Comparison of ENCODE assay signal across 12 cellular contexts in genomic region chr21:35252831-35253230, GRCh38.
DNase-seq lines count a peak whose midpoint lies in the region; ATAC-seq and TF ChIP-seq lines count a peak whose summit lies in the region.
"Had no signal": no experiment of that assay in that cellular context is flagged by ENCODE, and none has a peak within 500 bp of the region (broad histone marks: within the 10 kb centered on the region; RNA-seq: fewer than 3 reads in every experiment).

No MANE protein-coding gene starts in this region.

- no peaks in the 10 kb centered on the region for H3K36me3 ChIP-seq in osteoblast (ENCODE audit: insufficient read depth, low read length)
- H3K36me3 ChIP-seq: HAP-1, heart left ventricle had no signal

- no peaks in the 10 kb centered on the region for H3K79me2 ChIP-seq in osteoblast (ENCODE audit: insufficient read depth, low read length)

- no peaks in the 10 kb centered on the region for H3K9me3 ChIP-seq in osteoblast (ENCODE audit: low read depth, low read length)
- H3K9me3 ChIP-seq: HAP-1, heart left ventricle had no signal

- H4K20me1 ChIP-seq in osteoblast (ENCODE audit: insufficient read depth, low read length), result no peaks in the 10 kb centered on the region

- peak; percentile 38 for DNase-seq in AG20443 (ENCODE audit: low spot score)
- DNase-seq in GM12865 (ENCODE audit: low read depth), result peak; percentile 4
- DNase-seq in activated T-cell treated with anti-CD3 and anti-CD28 coated beads, Interleukin-2, amount 50 U/mL, for 72 hours, result peak; percentile 48 to 52
- peak; percentile 39 for DNase-seq in osteoblast (ENCODE audit: insufficient read length, low spot score, missing footprints)
- no peak for DNase-seq in effector CD4-positive, alpha-beta T cell
- DNase-seq: CD4-positive, alpha-beta memory T cell; GF-D8; heart left ventricle; mucosa of descending colon had no signal

- peaks cover 12% of the 10 kb centered on the region for H3K27me3 Mint-ChIP-seq in activated T-cell treated with anti-CD3 and anti-CD28 coated beads, Interleukin-2, amount 50 U/mL, for 72 hours (ENCODE audit: low read depth)
- H3K27me3 Mint-ChIP-seq: CD4-positive, alpha-beta memory T cell had no signal

- H3K4me1 Mint-ChIP-seq in activated T-cell treated with anti-CD3 and anti-CD28 coated beads, Interleukin-2, amount 50 U/mL, for 72 hours (ENCODE audit: low read depth), result peaks cover 52% of the 10 kb centered on the region
- H3K4me1 Mint-ChIP-seq: CD4-positive, alpha-beta memory T cell had no signal

- H3K4me2 ChIP-seq in osteoblast (ENCODE audit: insufficient read depth, low read length), result no peak overlapping the region

- peaks cover 8 to 15% of the 10 kb centered on the region in 2 donors for H3K36me3 Mint-ChIP-seq in activated T-cell treated with anti-CD3 and anti-CD28 coated beads, Interleukin-2, amount 50 U/mL, for 72 hours (ENCODE audit: insufficient read depth in 2 of 2)
- H3K36me3 Mint-ChIP-seq: CD4-positive, alpha-beta memory T cell had no signal

- H3K4me3 ChIP-seq in GM12865 (ENCODE audit: low read depth, low read length) (no peak overlapping the region), osteoblast (ENCODE audit: insufficient read depth, low read length) (no peak overlapping the region)
- H3K4me3 ChIP-seq: HAP-1, heart left ventricle, mucosa of descending colon had no signal

- no peak overlapping the region for H3K27ac Mint-ChIP-seq in activated T-cell treated with anti-CD3 and anti-CD28 coated beads, Interleukin-2, amount 50 U/mL, for 72 hours
- H3K27ac Mint-ChIP-seq: CD4-positive, alpha-beta memory T cell had no signal

- H2AFZ ChIP-seq in osteoblast (ENCODE audit: low read length), result no peak overlapping the region

- peak; percentile 86 to 91 for ATAC-seq in activated T-cell treated with anti-CD3 and anti-CD28 coated beads, Interleukin-2, amount 50 U/mL, for 72 hours (replicated peaks in 1 of 2)
- no peak for ATAC-seq in GM21515 (IDR thresholded peaks at IDR 0.05; ENCODE audit: unreplicated experiment)
- ATAC-seq in HG02884 (IDR thresholded peaks at IDR 0.05; ENCODE audit: unreplicated experiment), result no peak
- ATAC-seq: heart left ventricle, mucosa of descending colon had no signal

- H3K27me3 ChIP-seq in osteoblast (ENCODE audit: insufficient read depth, low read length), result no peaks in the 10 kb centered on the region
- H3K27me3 ChIP-seq: heart left ventricle had no signal

- peak overlapping the region; percentile 81 for H3K27ac ChIP-seq in osteoblast (ENCODE audit: low read depth, low read length)

- TF ChIP-seq CTCF in GM12865 (IDR thresholded peaks at IDR 0.05; ENCODE audit: insufficient read depth, low read depth, low read length, missing control alignments) (no peak), osteoblast (IDR thresholded peaks at IDR 0.05; ENCODE audit: extremely low read depth, low read depth, low read length) (no peak)

- no peak overlapping the region for H3K4me3 Mint-ChIP-seq in activated T-cell treated with anti-CD3 and anti-CD28 coated beads, Interleukin-2, amount 50 U/mL, for 72 hours
- H3K4me3 Mint-ChIP-seq: CD4-positive, alpha-beta memory T cell had no signal

- H3K4me1 ChIP-seq in osteoblast (ENCODE audit: insufficient read depth, low read length), result peaks cover 44% of the 10 kb centered on the region
- H3K4me1 ChIP-seq: HAP-1 had no signal

- peaks cover 12% of the 10 kb centered on the region in 2 donors for H3K9me3 Mint-ChIP-seq in activated T-cell treated with anti-CD3 and anti-CD28 coated beads, Interleukin-2, amount 50 U/mL, for 72 hours

Comparison
In these comparisons a context has a peak if more than half of its experiments do, and no peak if none do; other contexts are left out.
1. ATAC-seq: peak in activated T-cell treated with anti-CD3 and anti-CD28 coated beads, Interleukin-2, amount 50 U/mL, for 72 hours (2 of 2); none in GM21515 (single experiment) and HG02884 (single experiment).